ENCODE assay signal across 8 cellular contexts in genomic region chr5:69493235-69493925, GRCh38. TPM values are rescaled to one million over a fixed set of nuclear protein-coding genes. Genes with fewer than 3 reads are reported as not detected.
DNase-seq lines count a peak whose midpoint lies in the region; ATAC-seq and TF ChIP-seq lines count a peak whose summit lies in the region.

No MANE protein-coding gene starts in this region.

- peak overlapping the region; percentile 73 for H3K4me3 ChIP-seq in thoracic aorta

- no peaks in the 10 kb centered on the region for H3K27me3 ChIP-seq in thoracic aorta (replicated peaks; ENCODE audit: insufficient read depth)

- peak overlapping the region; percentile 88 for H3K27ac ChIP-seq in C4-2B
- H3K27ac ChIP-seq in thoracic aorta: no peak overlapping the region

- DNase-seq in GM19240 (ENCODE audit: insufficient read length, low spot score) (peak; percentile 30), RPMI8226 (peak; percentile 45), dermis blood vessel endothelial cell (peak; percentile 49), lung microvascular endothelial cell (ENCODE audit: low read depth in 2 of 2) (peak; percentile 21 to 29), thoracic aorta (ENCODE audit: low spot score) (no peak), NK-92 (lab: John Stamatoyannopoulos, UW; ENCODE audit: unreplicated experiment) (no peak)
- no peak for DNase-seq in effector CD8-positive, alpha-beta T cell (lab: John Stamatoyannopoulos, UW)

- TF ChIP-seq CTCF in C4-2B (conservative IDR thresholded peaks at IDR 0.05) (no peak), thoracic aorta (IDR thresholded peaks at IDR 0.05) (no peak)

- H3K36me3 ChIP-seq in thoracic aorta: no peaks in the 10 kb centered on the region

- no peak for ATAC-seq in thoracic aorta (ENCODE audit: insufficient number of reproducible peaks, low FRiP score, low read depth)

- H3K4me1 ChIP-seq in thoracic aorta (ENCODE audit: control insufficient read depth in 1 of 2, low read depth in 2 of 2): peaks cover 0 to 22% of the 10 kb centered on the region in 2 donors

- H3K9me3 ChIP-seq in thoracic aorta: no peaks in the 10 kb centered on the region

RNA-seq across cellular contexts. Expression of gene OCLN, which starts 0.8 kb away (rescaled TPM):
- total RNA-seq in dermis blood vessel endothelial cell (4.4 and 5.7 TPM in 2 replicates), lung microvascular endothelial cell (1.3 and 2.8 TPM in 2 replicates), thoracic aorta (1 to 10 TPM; 4.0 to 8.5 TPM)

Comparison
In these comparisons a context has a peak if more than half of its experiments do, and no peak if none do; other contexts are left out.
1. DNase-seq: peak in GM19240 (single experiment), RPMI8226 (single experiment), dermis blood vessel endothelial cell (single experiment) and lung microvascular endothelial cell (2 of 2); none in thoracic aorta (single experiment), effector CD8-positive, alpha-beta T cell (single experiment) and NK-92 (single experiment).